Comparison of ENCODE assay signal across 16 cellular contexts in the genomic region with DNA sequence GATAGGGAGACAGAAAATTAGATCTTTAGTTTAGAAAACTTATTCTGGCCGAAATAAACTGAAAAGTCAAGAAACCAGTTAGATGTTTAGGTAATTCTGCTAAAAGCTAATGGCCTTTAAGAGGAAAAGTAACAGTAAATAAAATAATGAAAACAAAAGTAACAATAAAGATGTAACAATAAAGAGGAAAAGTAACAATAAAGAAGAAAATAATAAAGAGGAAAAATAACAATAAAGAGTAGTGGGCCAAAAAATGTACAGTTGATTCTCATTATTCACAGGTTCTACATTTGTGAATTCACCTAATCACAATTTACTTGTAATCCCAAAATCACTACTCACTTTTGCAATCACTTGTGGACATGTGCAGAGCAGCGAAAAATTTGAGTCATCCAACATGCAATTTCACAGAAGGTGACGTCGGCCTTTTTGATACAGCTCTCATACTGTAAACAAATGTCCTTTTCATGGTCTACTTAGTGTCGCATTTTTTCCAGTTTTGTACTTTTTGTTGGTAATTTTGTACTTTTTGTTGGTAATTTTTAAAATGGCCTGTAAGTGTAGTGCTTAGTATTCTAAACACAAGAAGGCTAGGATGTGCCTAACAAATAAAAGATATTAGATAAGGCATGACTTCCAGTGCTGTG. TPM values are rescaled to one million over a fixed set of nuclear protein-coding genes. Genes with fewer than 3 reads are reported as not detected.
DNase-seq lines count a peak whose midpoint lies in the region; ATAC-seq, FAIRE-seq and TF ChIP-seq lines count a peak whose summit lies in the region.
"Had no signal": no experiment of that assay in that cellular context is flagged by ENCODE, and none has a peak within 500 bp of the region (broad histone marks: within the 10 kb centered on the region; RNA-seq: fewer than 3 reads in every experiment).

No MANE protein-coding gene starts in this region.

- TF ChIP-seq RAD21 in K562 (CRISPR knock-in tag; conservative IDR thresholded peaks at IDR 0.05 in 1 of 2, IDR thresholded peaks at IDR 0.05 in 1 of 2) = no peak

- no peak for TF ChIP-seq EP300 in K562 (IDR thresholded peaks at IDR 0.05; ENCODE audit: low read length)
- TF ChIP-seq EP300 in tibial nerve (IDR thresholded peaks at IDR 0.05) = no peak

- peaks cover 83% of the 10 kb centered on the region for H3K79me2 ChIP-seq in K562 (ENCODE audit: control insufficient read depth, insufficient read depth, low read length)

- intact Hi-C loops in K562 (cut with micrococcal nuclease) = no loop called here

- no peaks in the 10 kb centered on the region for H4K20me1 ChIP-seq in K562 (replicated peaks; ENCODE audit: control insufficient read depth, insufficient read depth, low read length)

- H3K36me3 ChIP-seq in K562 (ENCODE audit: control insufficient read depth, insufficient read depth, low read length) (peaks cover 60% of the 10 kb centered on the region), small intestine (ENCODE audit: control insufficient read depth in 2 of 2, insufficient read depth in 2 of 2, low read length in 2 of 2) (no peaks in the 10 kb centered on the region), tibial nerve (peaks cover 0 to 24% (median 6%) of the 10 kb centered on the region in 3 donors)

- TF ChIP-seq POLR2A in K562 (conservative IDR thresholded peaks at IDR 0.05) (no peak), tibial nerve (IDR thresholded peaks at IDR 0.05) (no peak)

- no peak overlapping the region for H2AFZ ChIP-seq in K562 (ENCODE audit: low read depth, low read length)

- no peaks in the 10 kb centered on the region for H3K9me3 Mint-ChIP-seq in activated CD8-positive, alpha-beta memory T cell treated with anti-CD3 and anti-CD28 coated beads, Interleukin-2, amount 10 ng/mL, durations not matched to agents 7 days and 5 days (ENCODE audit: low read depth)
- no peaks in the 10 kb centered on the region for H3K9me3 Mint-ChIP-seq in T-cell

- peaks cover 40% of the 10 kb centered on the region for H3K4me1 Mint-ChIP-seq in activated CD8-positive, alpha-beta memory T cell treated with anti-CD3 and anti-CD28 coated beads, Interleukin-2, amount 10 ng/mL, durations not matched to agents 7 days and 5 days
- peaks cover 67 to 74% (median 68%) of the 10 kb centered on the region in 3 donors for H3K4me1 Mint-ChIP-seq in T-cell

- no peaks in the 10 kb centered on the region for H3K27me3 Mint-ChIP-seq in activated CD8-positive, alpha-beta memory T cell treated with anti-CD3 and anti-CD28 coated beads, Interleukin-2, amount 10 ng/mL, durations not matched to agents 7 days and 5 days
- no peaks in the 10 kb centered on the region for H3K27me3 Mint-ChIP-seq in T-cell

- FAIRE-seq in K562 (lab: Jason Lieb, UNC) (no peak), small intestine (lab: Jason Lieb, UNC) (peak; percentile 75)

- H3K27ac ChIP-seq in K562 (ENCODE audit: extremely low read depth, low read depth, low read length) = peak overlapping the region; percentile 16; the same call in 1 of the 3 replicates
- no peak overlapping the region for H3K27ac ChIP-seq in small intestine (ENCODE audit: low read depth in 1 of 2, low read length in 1 of 2)
- H3K27ac ChIP-seq in tibial nerve = no peak overlapping the region
- H3K27ac ChIP-seq: lower lobe of right lung had no signal

- TF ChIP-seq CTCF in K562 (IDR thresholded peaks at IDR 0.05 in 2 of 3, conservative IDR thresholded peaks at IDR 0.05 in 1 of 3; ENCODE audit: insufficient read depth in 2 of 3, low read depth in 1 of 3, low read length in 3 of 3) (no peak), tibial nerve (IDR thresholded peaks at IDR 0.05) (no peak)

- H3K27me3 ChIP-seq in K562 (ENCODE audit: control insufficient read depth in 2 of 2, insufficient read depth in 2 of 2, low read length in 2 of 2) (no peaks in the 10 kb centered on the region), small intestine (ENCODE audit: control insufficient read depth in 2 of 2, insufficient read depth in 2 of 2, low read length in 2 of 2) (no peaks in the 10 kb centered on the region), tibial nerve (no peaks in the 10 kb centered on the region)

- WGBS in K562 (ENCODE audit: insufficient coverage, low coverage, missing lambda C conversion rate) = 63% methylated on average over 5 of the region's 5 CpGs
- 60 to 84% (median 75%) methylated on average over 5 of the region's 5 CpGs for WGBS in small intestine, 3 donors
- WGBS in tibial nerve, 2 donors = 69 to 72% methylated on average over 5 of the region's 5 CpGs

- CTCF ChIA-PET in activated CD8-positive, alpha-beta memory T cell treated with anti-CD3 and anti-CD28 coated beads, Interleukin-2, amount 10 ng/mL, durations not matched to agents 7 days and 5 days (lab: Charles Lee) = interaction anchor here (0.7 kb wide), 1 partner anchor 152 kb away, joined by 3 read pairs; no protein-coding TSS in a partner anchor
- CTCF ChIA-PET in T-cell (lab: Charles Lee) = no interaction called here
- CTCF ChIA-PET in K562 (lab: Yijun Ruan, JAX; ENCODE audit: low intra/inter-chr PET ratio) = no interaction called here

- peaks cover 48% of the 10 kb centered on the region for H3K36me3 Mint-ChIP-seq in activated CD8-positive, alpha-beta memory T cell treated with anti-CD3 and anti-CD28 coated beads, Interleukin-2, amount 10 ng/mL, durations not matched to agents 7 days and 5 days
- peaks cover 50% of the 10 kb centered on the region for H3K36me3 Mint-ChIP-seq in T-cell

- H3K9me1 ChIP-seq in K562 (ENCODE audit: control insufficient read depth, insufficient read depth, low read length) = no peaks in the 10 kb centered on the region

- no TSS peak for BruUV-seq in K562 (replicated peaks; lab: Mats Ljungman, UMichigan)

- H3K4me3 Mint-ChIP-seq in activated CD8-positive, alpha-beta memory T cell treated with anti-CD3 and anti-CD28 coated beads, Interleukin-2, amount 10 ng/mL, durations not matched to agents 7 days and 5 days = peak overlapping the region; percentile 53
- peak overlapping the region; percentile 21 to 64 (median 51) for H3K4me3 Mint-ChIP-seq in T-cell

- H3K9me3 ChIP-seq in K562 (replicated peaks; ENCODE audit: control insufficient read depth, insufficient read depth, low read depth, low read length) (no peaks in the 10 kb centered on the region), small intestine (ENCODE audit: control insufficient read depth, low read depth) (no peaks in the 10 kb centered on the region), tibial nerve (no peaks in the 10 kb centered on the region)
- H3K9me3 ChIP-seq: lower lobe of right lung had no signal

- peak overlapping the region; percentile 80 for H3K27ac Mint-ChIP-seq in activated CD8-positive, alpha-beta memory T cell treated with anti-CD3 and anti-CD28 coated beads, Interleukin-2, amount 10 ng/mL, durations not matched to agents 7 days and 5 days
- H3K27ac Mint-ChIP-seq in T-cell = peak overlapping the region; percentile 79 to 93

- no peak overlapping the region for H3K9ac ChIP-seq in K562 (ENCODE audit: insufficient read depth in 1 of 2, low read depth in 2 of 2, low read length in 2 of 2)

- POLR2A ChIA-PET in T-cell (lab: Charles Lee) (interaction anchor here in 1 of 2 donors (0.6 to 0.7 kb wide), 2 partner anchors 24 to 35 kb away, joined by 3 to 5 read pairs; a partner anchor contains a TSS), K562 (lab: Yijun Ruan, JAX) (interaction anchor here (1.0 kb wide), 1 partner anchor 10 kb away, joined by 3 read pairs; no protein-coding TSS in a partner anchor)

- H3K4me3 ChIP-seq in K562 (no peak overlapping the region), small intestine (ENCODE audit: low read depth in 1 of 2, low read length in 2 of 2) (no peak overlapping the region), tibial nerve (no peak overlapping the region)
- H3K4me3 ChIP-seq: lower lobe of right lung, skin epidermis had no signal

- no peak overlapping the region for H3K4me2 ChIP-seq in K562 (ENCODE audit: insufficient read depth, low read length)

- H3K4me1 ChIP-seq in K562 (replicated peaks in 1 of 2; ENCODE audit: control insufficient read depth in 2 of 2, insufficient read depth in 2 of 2, low read length in 2 of 2) (no peaks in the 10 kb centered on the region), small intestine (ENCODE audit: control insufficient read depth in 2 of 2, insufficient read depth in 1 of 2, low read depth in 1 of 2, low read length in 1 of 2) (no peaks in the 10 kb centered on the region), tibial nerve (peaks cover 0 to 16% (median 3%) of the 10 kb centered on the region in 4 donors)
- H3K4me1 ChIP-seq: lower lobe of right lung had no signal

- in situ Hi-C loops in K562 (cut with MboI) = no loop called here

- DNase-seq in activated CD8-positive, alpha-beta memory T cell treated with anti-CD3 and anti-CD28 coated beads, Interleukin-2, amount 10 ng/mL, durations not matched to agents 7 days and 5 days = no peak
- DNase-seq in activated CD8-positive, alpha-beta memory T cell treated with anti-CD3 and anti-CD28 coated beads, Interleukin-2, amount 50 U/mL, for 4 hours = no peak
- DNase-seq in T-cell (no peak), K562 (ENCODE audit: extremely low read depth in 1 of 4, low spot score in 3 of 4) (no peak), small intestine (no peak), tibial nerve (ENCODE audit: low spot score in 2 of 2) (no peak)
- DNase-seq in activated effector memory CD4-positive, alpha-beta T cell treated with anti-CD3 and anti-CD28 coated beads, Interleukin-2, amount 50 U/mL, for 16 hours = no peak
- DNase-seq: activated effector memory CD4-positive, alpha-beta T cell treated with Interleukin-2 at 50 U/mL for 16 hours; cerebellar nuclear complex; DND-41; lower lobe of right lung; NCI-H774; nucleus accumbens; SHP77 had no signal

- ATAC-seq in activated CD8-positive, alpha-beta memory T cell treated with anti-CD3 and anti-CD28 coated beads, Interleukin-2, amount 10 ng/mL, durations not matched to agents 7 days and 5 days = peak; percentile 56
- ATAC-seq in T-cell (replicated peaks in 1 of 4) (peak in 1 of 4 experiments; percentile 45), K562 (peak; percentile 54), GM21529 (IDR thresholded peaks at IDR 0.05; ENCODE audit: unreplicated experiment) (no peak)
- ATAC-seq: lower lobe of right lung had no signal

RNA-seq across cellular contexts. Expression of a gene that starts 24.0 kb away (rescaled TPM):
- total RNA-seq in activated CD8-positive, alpha-beta memory T cell treated with anti-CD3 and anti-CD28 coated beads, Interleukin-2, amount 10 ng/mL, durations not matched to agents 7 days and 5 days = 100 to 1,000 TPM in 1 of 2 experiments, 10 to 100 TPM in 1; 92.2 to 112 TPM
- total RNA-seq in T-cell = 100 to 1,000 TPM in 1 of 5 donors, 10 to 100 TPM in 4; 51.4 to 112 (median 69.7) TPM
- 82.7 and 242 TPM in 2 replicates for total RNA-seq in K562 (2011; cell fraction: chromatin; rRNA removed; ENCODE audit: low replicate concordance)
- 27.5 and 35.5 TPM in 2 replicates for total RNA-seq in K562 (2011; cell fraction: nucleolus; rRNA removed)
- 68.2 and 121 TPM in 2 replicates for total RNA-seq in K562 (2011; cell fraction: nucleoplasm; rRNA removed)
- total RNA-seq in K562 (2014; rRNA removed) = 133 and 145 TPM in 2 replicates
- total RNA-seq in K562 (2014; rRNA removed; fragmentation: Illumina TruSeq; extraction: Trizol) = 184 and 207 TPM in 2 replicates
- 161 and 170 TPM in 2 replicates for total RNA-seq in K562 (2015; rRNA removed; fragmentation: Illumina TruSeq; extraction: Trizol)
- 128 and 140 TPM in 2 replicates for total RNA-seq in K562 (2021)
- 131 and 175 TPM in 2 replicates for polyA plus RNA-seq in K562 (2011; rRNA removed)
- polyA plus RNA-seq in K562 (2011; cell fraction: cytosol; rRNA removed) = 34.0 and 60.3 TPM in 2 replicates
- 57.7 and 92.5 TPM in 2 replicates for polyA plus RNA-seq in K562 (2011; cell fraction: nucleus; rRNA removed)
- polyA plus RNA-seq in K562 (2012) = 75.8 and 104 TPM in 2 replicates
- 117 and 121 TPM in 2 replicates for polyA plus RNA-seq in K562 (2014; fragmentation: Illumina TruSeq; extraction: Trizol)
- polyA plus RNA-seq in K562 (2014; fragmentation: Nextera tagmentation; extraction: Ambion mirVana) = 100 to 1,000 TPM; 101 to 199 TPM
- 115 and 120 TPM in 2 replicates for polyA plus RNA-seq in K562 (2014; rRNA removed)
- polyA minus RNA-seq in K562 (2011; rRNA and poly(A)+ RNA removed) = 345 and 377 TPM in 2 replicates
- 82.5 and 96.0 TPM in 2 replicates for polyA minus RNA-seq in K562 (2011; cell fraction: cytosol; rRNA and poly(A)+ RNA removed)
- polyA minus RNA-seq in K562 (2011; cell fraction: nucleus; rRNA and poly(A)+ RNA removed) = 84.1 and 152 TPM in 2 replicates
- 10 to 100 TPM; 23.0 to 34.7 (median 26.7) TPM for polyA plus RNA-seq in small intestine
- total RNA-seq in tibial nerve = 10 to 100 TPM; 31.2 to 54.2 (median 46.0) TPM
